14 cellular contexts compared by ENCODE assay signal in genomic region chr21:42188663-42189062, GRCh38. TPM values are rescaled to one million over a fixed set of nuclear protein-coding genes. Genes with fewer than 3 reads are reported as not detected.
DNase-seq lines count a peak whose midpoint lies in the region; TF ChIP-seq lines count a peak whose summit lies in the region.
"Had no signal": no experiment of that assay in that cellular context is flagged by ENCODE, and none has a peak within 500 bp of the region (broad histone marks: within the 10 kb centered on the region; RNA-seq: fewer than 3 reads in every experiment).

No MANE protein-coding gene starts in this region.

- no peak overlapping the region for H2AFZ ChIP-seq in Loucy (ENCODE audit: low read length)
- H2AFZ ChIP-seq in smooth muscle cell (ENCODE audit: low read depth): peak overlapping the region; percentile 84

- H3K9me3 ChIP-seq in Loucy (ENCODE audit: insufficient read depth, low read depth, low read length): peaks cover 7% of the 10 kb centered on the region; the same call in 1 of the 2 replicates
- no peaks in the 10 kb centered on the region for H3K9me3 ChIP-seq in smooth muscle cell (replicated peaks; ENCODE audit: low read depth)
- H3K9me3 ChIP-seq: A549, mucosa of descending colon had no signal

- DNase-seq in activated CD4-positive, alpha-beta T cell treated with anti-CD3 and anti-CD28 coated beads, Interleukin-2, amount 10 ng/mL, durations not matched to agents 24 days and 14 days: peak; percentile 67
- no peak for DNase-seq in activated CD4-positive, alpha-beta T cell treated with anti-CD3 and anti-CD28 coated beads, Interleukin-2, amount 50 U/mL, for 1 hour
- no peak for DNase-seq in dorsolateral prefrontal cortex
- DNase-seq in smooth muscle cell (lab: John Stamatoyannopoulos, UW; ENCODE audit: unreplicated experiment): no peak
- no peak for DNase-seq in NOMO-1 treated with dmso at 0.1 percent for 144 hours (lab: John Stamatoyannopoulos, UW; ENCODE audit: unreplicated experiment)
- DNase-seq in germinal center (ENCODE audit: low spot score): no peak
- no peak for DNase-seq in NCI-H2227 (lab: John Stamatoyannopoulos, UW; ENCODE audit: unreplicated experiment)
- DNase-seq: H7, NCI-H1417, NCI-H526 had no signal

- no peak for TF ChIP-seq CTCF in Loucy (conservative IDR thresholded peaks at IDR 0.05; ENCODE audit: low read length)
- no peak for TF ChIP-seq CTCF in dorsolateral prefrontal cortex (IDR thresholded peaks at IDR 0.05 in 54 of 56, conservative IDR thresholded peaks at IDR 0.05 in 2 of 56; ENCODE audit: low read depth in 1 of 56, partially characterized antibody in 56 of 56)
- no peak for TF ChIP-seq CTCF in smooth muscle cell (IDR thresholded peaks at IDR 0.05; ENCODE audit: borderline replicate concordance, insufficient read depth, poor library complexity, severe bottlenecking)

- H3K4me3 ChIP-seq in Loucy (ENCODE audit: low read length, poor library complexity, severe bottlenecking): peak overlapping the region; percentile 64
- no peak overlapping the region for H3K4me3 ChIP-seq in dorsolateral prefrontal cortex
- H3K4me3 ChIP-seq in smooth muscle cell: no peak overlapping the region
- H3K4me3 ChIP-seq: A549, mucosa of descending colon had no signal

- H3K27me3 ChIP-seq in Loucy (ENCODE audit: insufficient read depth, low read length, poor library complexity, severe bottlenecking) (no peaks in the 10 kb centered on the region), dorsolateral prefrontal cortex (peaks cover 0 to 2% (median 0%) of the 10 kb centered on the region in 45 donors), smooth muscle cell (ENCODE audit: low read depth) (no peaks in the 10 kb centered on the region)

- peaks cover 74% of the 10 kb centered on the region for H3K4me1 ChIP-seq in Loucy (ENCODE audit: insufficient read depth, low read length, poor library complexity, severe bottlenecking)
- H3K4me1 ChIP-seq in smooth muscle cell (ENCODE audit: low read depth): no peaks in the 10 kb centered on the region
- H3K4me1 ChIP-seq: A549 had no signal

- H4K20me1 ChIP-seq in Loucy (ENCODE audit: insufficient read depth, low read length, poor library complexity, severe bottlenecking) (no peaks in the 10 kb centered on the region), smooth muscle cell (ENCODE audit: low read depth) (no peaks in the 10 kb centered on the region)

- H3K79me2 ChIP-seq in Loucy (ENCODE audit: insufficient read depth, low read length) (no peaks in the 10 kb centered on the region), smooth muscle cell (ENCODE audit: low read depth) (no peaks in the 10 kb centered on the region)

- intact Hi-C loops in activated CD4-positive, alpha-beta T cell treated with anti-CD3 and anti-CD28 coated beads, Interleukin-2, amount 10 ng/mL, durations not matched to agents 24 days and 14 days (cut with micrococcal nuclease): loop anchor here (1.0 to 5.0 kb wide), 4 partner anchors 40 to 204 kb away; no protein-coding TSS in a partner anchor
- intact Hi-C loops in dorsolateral prefrontal cortex (cut with DNase I): no loop called here

- H3K9me3 Mint-ChIP-seq in activated CD4-positive, alpha-beta T cell treated with anti-CD3 and anti-CD28 coated beads, Interleukin-2, amount 10 ng/mL, durations not matched to agents 24 days and 14 days: peaks cover 7% of the 10 kb centered on the region

- no peaks in the 10 kb centered on the region for H3K9me2 ChIP-seq in Loucy (replicated peaks; ENCODE audit: low read depth, low read length)

- H3K36me3 ChIP-seq in Loucy (ENCODE audit: insufficient read depth, low read length) (no peaks in the 10 kb centered on the region), smooth muscle cell (ENCODE audit: low read depth) (no peaks in the 10 kb centered on the region)

- peaks cover 9% of the 10 kb centered on the region for H3K36me3 Mint-ChIP-seq in activated CD4-positive, alpha-beta T cell treated with anti-CD3 and anti-CD28 coated beads, Interleukin-2, amount 10 ng/mL, durations not matched to agents 24 days and 14 days (ENCODE audit: low read depth)

- H3K27me3 Mint-ChIP-seq in activated CD4-positive, alpha-beta T cell treated with anti-CD3 and anti-CD28 coated beads, Interleukin-2, amount 10 ng/mL, durations not matched to agents 24 days and 14 days: peaks cover 2% of the 10 kb centered on the region

- peak overlapping the region; percentile 96 for H3K4me2 ChIP-seq in Loucy (ENCODE audit: low read depth, low read length, poor library complexity, severe bottlenecking)
- H3K4me2 ChIP-seq in smooth muscle cell: no peak overlapping the region
- H3K4me2 ChIP-seq: A549 had no signal

- H3K9ac ChIP-seq in Loucy (ENCODE audit: low read depth, low read length, poor library complexity, severe bottlenecking): peak overlapping the region; percentile 65
- H3K9ac ChIP-seq in smooth muscle cell (ENCODE audit: low read depth): no peak overlapping the region

- H3K4me3 Mint-ChIP-seq in activated CD4-positive, alpha-beta T cell treated with anti-CD3 and anti-CD28 coated beads, Interleukin-2, amount 10 ng/mL, durations not matched to agents 24 days and 14 days: peak overlapping the region; percentile 68

- H3K27ac ChIP-seq in dorsolateral prefrontal cortex: peak overlapping the region in 32 of 59 donors; percentile 2 to 83 (median 46)
- H3K27ac ChIP-seq in smooth muscle cell (ENCODE audit: low read depth): no peak overlapping the region
- H3K27ac ChIP-seq: A549 had no signal

- peaks cover 14% of the 10 kb centered on the region for H3F3A ChIP-seq in Loucy (ENCODE audit: low read depth)
- no peaks in the 10 kb centered on the region for H3F3A ChIP-seq in smooth muscle cell (ENCODE audit: low read depth)

- peaks cover 70% of the 10 kb centered on the region for H3K4me1 Mint-ChIP-seq in activated CD4-positive, alpha-beta T cell treated with anti-CD3 and anti-CD28 coated beads, Interleukin-2, amount 10 ng/mL, durations not matched to agents 24 days and 14 days

- H3K27ac Mint-ChIP-seq in activated CD4-positive, alpha-beta T cell treated with anti-CD3 and anti-CD28 coated beads, Interleukin-2, amount 10 ng/mL, durations not matched to agents 24 days and 14 days: peak overlapping the region; percentile 93

- WGBS in smooth muscle cell (ENCODE audit: low lambda C conversion rate): 92% methylated on average over 4 of the region's 4 CpGs

RNA-seq across cellular contexts. Expression of gene ABCG1, which starts 30.3 kb away (rescaled TPM):
- total RNA-seq in activated CD4-positive, alpha-beta T cell treated with anti-CD3 and anti-CD28 coated beads, Interleukin-2, amount 10 ng/mL, durations not matched to agents 24 days and 14 days: 10.3 and 11.4 TPM in 2 replicates
- 10 to 100 TPM; 23.5 to 64.8 (median 43.0) TPM for total RNA-seq in dorsolateral prefrontal cortex
- total RNA-seq in smooth muscle cell: 1.7 and 2.9 TPM in 2 replicates
- 0.55 and 1.1 TPM in 2 replicates for polyA plus RNA-seq in smooth muscle cell
- total RNA-seq: HT1080 had no signal
